ENCODE assay signal across 17 cellular contexts in genomic region chr19:48922548-48923490, GRCh38. TPM values are rescaled to one million over a fixed set of nuclear protein-coding genes. Genes with fewer than 3 reads are reported as not detected.
DNase-seq lines count a peak whose midpoint lies in the region; ATAC-seq and TF ChIP-seq lines count a peak whose summit lies in the region.
"Had no signal": no experiment of that assay in that cellular context is flagged by ENCODE, and none has a peak within 500 bp of the region (broad histone marks: within the 10 kb centered on the region; RNA-seq: fewer than 3 reads in every experiment).

No MANE protein-coding gene starts in this region.

- H2AK5ac ChIP-seq in IMR-90 (ENCODE audit: low read depth, low read length) = no peak overlapping the region

- H2AFZ ChIP-seq in IMR-90 (replicated peaks; ENCODE audit: low read length, poor library complexity) = no peak overlapping the region

- H4K20me1 ChIP-seq in IMR-90 (ENCODE audit: insufficient read depth, low read length) = no peaks in the 10 kb centered on the region; the same call in 1 of the 2 replicates

- H3K27ac ChIP-seq in IMR-90 (ENCODE audit: insufficient read depth, low read length) = no peak overlapping the region
- H3K27ac ChIP-seq in endodermal cell (ENCODE audit: low read depth, low read length) = no peak overlapping the region
- H3K27ac ChIP-seq: C4-2B had no signal

- H3K9me3 ChIP-seq in IMR-90 (ENCODE audit: control insufficient read depth, insufficient read depth, low read length) (no peaks in the 10 kb centered on the region), endodermal cell (ENCODE audit: control insufficient read depth, low read length) (no peaks in the 10 kb centered on the region)

- peak overlapping the region; percentile 18 for H3K27ac Mint-ChIP-seq in activated CD8-positive, alpha-beta T cell treated with anti-CD3 and anti-CD28 coated beads, Interleukin-2, amount 10 ng/mL, durations not matched to agents 7 days and 5 days
- H3K27ac Mint-ChIP-seq in activated CD8-positive, alpha-beta T cell treated with anti-CD3 and anti-CD28 coated beads for 36 hours = no peak overlapping the region
- H3K27ac Mint-ChIP-seq in endodermal cell = peak overlapping the region; percentile 64
- H3K27ac Mint-ChIP-seq in osteocyte (ENCODE audit: unreplicated experiment) = peak overlapping the region; percentile 16
- H3K27ac Mint-ChIP-seq: HFFc6 had no signal

- TF ChIP-seq POLR2A in IMR-90 (IDR thresholded peaks at IDR 0.05; ENCODE audit: low read depth, low read length) = no peak

- H2BK20ac ChIP-seq in IMR-90 (ENCODE audit: low read depth, low read length) = no peak overlapping the region

- H3K4me2 ChIP-seq in IMR-90 (ENCODE audit: low read depth, low read length) = no peak overlapping the region

- peaks cover 12% of the 10 kb centered on the region; the same call in 1 of the 2 replicates for H3K9me1 ChIP-seq in IMR-90 (ENCODE audit: insufficient read depth, low read length)

- H2BK15ac ChIP-seq in IMR-90 (ENCODE audit: low read depth, low read length) = no peak overlapping the region

- no peak overlapping the region for H3K23ac ChIP-seq in IMR-90 (ENCODE audit: low read depth, low read length)

- no peak overlapping the region for H2AK9ac ChIP-seq in IMR-90 (replicated peaks; ENCODE audit: low read depth, low read length, poor library complexity)

- dilution Hi-C loops in IMR-90 (cut with HindIII; ENCODE audit: low sequenced_read_pairs, unreplicated experiment) = no loop called here

- H2BK5ac ChIP-seq in IMR-90 (ENCODE audit: low read depth, low read length, poor library complexity, severe bottlenecking) = no peak overlapping the region

- no peaks in the 10 kb centered on the region for H3K27me3 ChIP-seq in IMR-90 (ENCODE audit: control insufficient read depth, insufficient read depth, low read length)
- H3K27me3 ChIP-seq in endodermal cell (ENCODE audit: control insufficient read depth, insufficient read depth, low read length, poor library complexity, severe bottlenecking) = no peaks in the 10 kb centered on the region

- no peak overlapping the region for H4K5ac ChIP-seq in IMR-90 (ENCODE audit: low read depth, low read length)

- no peak overlapping the region for H3K56ac ChIP-seq in IMR-90 (ENCODE audit: extremely low read depth, insufficient read depth, low read length)

- H3K18ac ChIP-seq in IMR-90 (ENCODE audit: low read depth, low read length) = no peak overlapping the region

- CTCF ChIA-PET in activated CD8-positive, alpha-beta T cell treated with anti-CD3 and anti-CD28 coated beads, Interleukin-2, amount 10 ng/mL, durations not matched to agents 7 days and 5 days (lab: Charles Lee) = interaction anchor here (1.7 kb wide), 1 partner anchor 10 kb away, joined by 4 read pairs; no protein-coding TSS in a partner anchor
- CTCF ChIA-PET in activated CD8-positive, alpha-beta T cell treated with anti-CD3 and anti-CD28 coated beads for 36 hours (lab: Charles Lee) = no interaction called here
- CTCF ChIA-PET in IMR-90 (lab: Yijun Ruan, JAX) = no interaction called here

- intact Hi-C loops in activated CD8-positive, alpha-beta T cell treated with anti-CD3 and anti-CD28 coated beads for 36 hours (cut with micrococcal nuclease) = no loop called here
- intact Hi-C loops in IMR-90 (cut with micrococcal nuclease) = no loop called here

- no peak overlapping the region for H3K4me3 ChIP-seq in IMR-90 (ENCODE audit: insufficient read depth, low read depth, low read length)
- H3K4me3 ChIP-seq in endodermal cell (ENCODE audit: low read length) = no peak overlapping the region

- in situ Hi-C loops in IMR-90 (cut with MboI; ENCODE audit: low sequenced_read_pairs) = no loop called here

- no peak for ATAC-seq in activated CD8-positive, alpha-beta T cell treated with anti-CD3 and anti-CD28 coated beads, Interleukin-2, amount 10 ng/mL, durations not matched to agents 7 days and 5 days
- no peak for ATAC-seq in activated CD8-positive, alpha-beta T cell treated with anti-CD3 and anti-CD28 coated beads for 36 hours
- ATAC-seq in IMR-90 (ENCODE audit: low read depth) = no peak

- H3K36me3 ChIP-seq in IMR-90 (ENCODE audit: control insufficient read depth, insufficient read depth, low read length) = peaks cover 42% of the 10 kb centered on the region
- peaks cover 16% of the 10 kb centered on the region for H3K36me3 ChIP-seq in endodermal cell (ENCODE audit: control insufficient read depth, insufficient read depth, low read length)

- no peak overlapping the region for H3K14ac ChIP-seq in IMR-90 (replicated peaks; ENCODE audit: low read depth, low read length)

- peaks cover 0 to 13% of the 10 kb centered on the region in 2 experiments; a peak in 1 of 4 replicates for H3K79me1 ChIP-seq in IMR-90 (ENCODE audit: low read depth in 1 of 2, low read length in 2 of 2)

- WGBS in IMR-90 (ENCODE audit: extremely low coverage in 2 of 2, insufficient read length in 1 of 2), 2 experiments = 95% methylated on average over 10 of the region's 18 CpGs; no CpG with 5 or more reads in 1 of the 2 experiments
- 90 to 93% methylated on average over 10 to 18 of the region's 18 CpGs for WGBS in endodermal cell (ENCODE audit: insufficient coverage in 1 of 2, insufficient read length in 1 of 2), 2 experiments

- H2BK120ac ChIP-seq in IMR-90 (ENCODE audit: low read depth, low read length) = no peak overlapping the region

- no peak for TF ChIP-seq RAD21 in IMR-90 (IDR thresholded peaks at IDR 0.05; ENCODE audit: low read length)

- no peaks in the 10 kb centered on the region for H3K27me3 Mint-ChIP-seq in activated CD8-positive, alpha-beta T cell treated with anti-CD3 and anti-CD28 coated beads, Interleukin-2, amount 10 ng/mL, durations not matched to agents 7 days and 5 days (ENCODE audit: low read depth)
- H3K27me3 Mint-ChIP-seq in activated CD8-positive, alpha-beta T cell treated with anti-CD3 and anti-CD28 coated beads for 36 hours = no peaks in the 10 kb centered on the region
- H3K27me3 Mint-ChIP-seq in endodermal cell (ENCODE audit: insufficient read depth) = peaks cover 4% of the 10 kb centered on the region
- H3K27me3 Mint-ChIP-seq in osteocyte (ENCODE audit: unreplicated experiment) = no peaks in the 10 kb centered on the region

- no peak for TF ChIP-seq CTCF in activated CD8-positive, alpha-beta T cell treated with anti-CD3 and anti-CD28 coated beads for 36 hours (IDR thresholded peaks at IDR 0.05)
- TF ChIP-seq CTCF in IMR-90 (conservative IDR thresholded peaks at IDR 0.05; ENCODE audit: low read depth, low read length) = no peak
- no peak for TF ChIP-seq CTCF in endodermal cell (conservative IDR thresholded peaks at IDR 0.05)
- TF ChIP-seq CTCF in osteocyte (IDR thresholded peaks at IDR 0.05) = no peak

- H4K91ac ChIP-seq in IMR-90 (ENCODE audit: insufficient read depth, low read depth, low read length) = no peak overlapping the region

- peaks cover 4% of the 10 kb centered on the region for H3K4me1 Mint-ChIP-seq in activated CD8-positive, alpha-beta T cell treated with anti-CD3 and anti-CD28 coated beads, Interleukin-2, amount 10 ng/mL, durations not matched to agents 7 days and 5 days (ENCODE audit: low read depth)
- peaks cover 5% of the 10 kb centered on the region for H3K4me1 Mint-ChIP-seq in activated CD8-positive, alpha-beta T cell treated with anti-CD3 and anti-CD28 coated beads for 36 hours (ENCODE audit: low read depth)
- no peaks in the 10 kb centered on the region for H3K4me1 Mint-ChIP-seq in endodermal cell
- peaks cover 8% of the 10 kb centered on the region for H3K4me1 Mint-ChIP-seq in osteocyte (ENCODE audit: unreplicated experiment)

- no peaks in the 10 kb centered on the region for H3K9me3 Mint-ChIP-seq in activated CD8-positive, alpha-beta T cell treated with anti-CD3 and anti-CD28 coated beads, Interleukin-2, amount 10 ng/mL, durations not matched to agents 7 days and 5 days (ENCODE audit: insufficient read depth)
- H3K9me3 Mint-ChIP-seq in activated CD8-positive, alpha-beta T cell treated with anti-CD3 and anti-CD28 coated beads for 36 hours = no peaks in the 10 kb centered on the region
- H3K9me3 Mint-ChIP-seq in endodermal cell = no peaks in the 10 kb centered on the region
- H3K9me3 Mint-ChIP-seq in osteocyte (ENCODE audit: unreplicated experiment) = no peaks in the 10 kb centered on the region
- H3K9me3 Mint-ChIP-seq: HFFc6 had no signal

- no peak for DNase-seq in activated CD8-positive, alpha-beta T cell treated with anti-CD3 and anti-CD28 coated beads, Interleukin-2, amount 10 ng/mL, durations not matched to agents 7 days and 5 days
- DNase-seq in activated CD8-positive, alpha-beta T cell treated with anti-CD3 and anti-CD28 coated beads for 36 hours = no peak
- DNase-seq in IMR-90 (no peak), endodermal cell (no peak), osteocyte (ENCODE audit: extremely low spot score, unreplicated experiment) (no peak), NCI-H1694 (lab: John Stamatoyannopoulos, UW) (no peak), activated gamma-delta T cell treated with Interleukin-2 at 50 U/mL for 16 hours (no peak), NAMALWA (ENCODE audit: low spot score) (no peak)
- DNase-seq: 8988T, HFFc6, Kasumi-1, NCI-H1417, NCI-H2029, NCI-H2171 treated with DMSO at 0.1 percent for 48 hours, NCI-H774 had no signal

- POLR2A ChIA-PET in activated CD8-positive, alpha-beta T cell treated with anti-CD3 and anti-CD28 coated beads, Interleukin-2, amount 10 ng/mL, durations not matched to agents 7 days and 5 days (lab: Charles Lee) = interaction anchor here (0.6 kb wide), 1 partner anchor 10 kb away, joined by 3 read pairs; no protein-coding TSS in a partner anchor
- POLR2A ChIA-PET in activated CD8-positive, alpha-beta T cell treated with anti-CD3 and anti-CD28 coated beads for 36 hours (lab: Charles Lee) = no interaction called here
- POLR2A ChIA-PET in IMR-90 (lab: Charles Lee; ENCODE audit: unreplicated experiment) = interaction anchor here (0.6 kb wide), 1 partner anchor 21 kb away, joined by 9 read pairs; no protein-coding TSS in a partner anchor

- H3K9ac ChIP-seq in IMR-90 (ENCODE audit: low read depth, low read length) = no peak overlapping the region
- no peak overlapping the region for H3K9ac ChIP-seq in endodermal cell (ENCODE audit: extremely low read depth, low read length, poor library complexity, severe bottlenecking)

- H4K8ac ChIP-seq in IMR-90 (ENCODE audit: low read depth in 2 of 2, low read length in 2 of 2) = no peak overlapping the region

- H3K4me1 ChIP-seq in IMR-90 (ENCODE audit: control insufficient read depth, insufficient read depth, low read length) (peaks cover 11% of the 10 kb centered on the region), endodermal cell (ENCODE audit: control insufficient read depth, insufficient read depth, low read length) (no peaks in the 10 kb centered on the region)

- H3K36me3 Mint-ChIP-seq in activated CD8-positive, alpha-beta T cell treated with anti-CD3 and anti-CD28 coated beads, Interleukin-2, amount 10 ng/mL, durations not matched to agents 7 days and 5 days (ENCODE audit: low read depth) = peaks cover 33% of the 10 kb centered on the region
- peaks cover 17% of the 10 kb centered on the region for H3K36me3 Mint-ChIP-seq in activated CD8-positive, alpha-beta T cell treated with anti-CD3 and anti-CD28 coated beads for 36 hours (ENCODE audit: low read depth)
- peaks cover 36% of the 10 kb centered on the region for H3K36me3 Mint-ChIP-seq in endodermal cell (ENCODE audit: low read depth)
- peaks cover 18% of the 10 kb centered on the region for H3K36me3 Mint-ChIP-seq in osteocyte (ENCODE audit: unreplicated experiment)

- no peak overlapping the region for H3K4ac ChIP-seq in IMR-90 (ENCODE audit: low read depth, low read length)

- no peak overlapping the region for H3K4me3 Mint-ChIP-seq in activated CD8-positive, alpha-beta T cell treated with anti-CD3 and anti-CD28 coated beads, Interleukin-2, amount 10 ng/mL, durations not matched to agents 7 days and 5 days
- H3K4me3 Mint-ChIP-seq in activated CD8-positive, alpha-beta T cell treated with anti-CD3 and anti-CD28 coated beads for 36 hours = no peak overlapping the region
- H3K4me3 Mint-ChIP-seq in endodermal cell (no peak overlapping the region), osteocyte (ENCODE audit: unreplicated experiment) (no peak overlapping the region)
- H3K4me3 Mint-ChIP-seq: HFFc6 had no signal

- BruUV-seq in IMR-90 (replicated peaks; lab: Mats Ljungman, UMichigan) = TSS peak; percentile 94

RNA-seq across cellular contexts. Expression of gene DHDH, which starts 10.7 kb away (rescaled TPM):
- total RNA-seq in activated CD8-positive, alpha-beta T cell treated with anti-CD3 and anti-CD28 coated beads, Interleukin-2, amount 10 ng/mL, durations not matched to agents 7 days and 5 days = 1 to 10 TPM; 1.6 to 1.9 TPM
- 1 to 10 TPM; 1.4 to 2.8 TPM for total RNA-seq in activated CD8-positive, alpha-beta T cell treated with anti-CD3 and anti-CD28 coated beads for 36 hours
- total RNA-seq in IMR-90 (2012; rRNA removed) = 0.28 and 0.36 TPM in 2 replicates
- polyA plus RNA-seq in IMR-90 (2012; rRNA removed) = 0.33 and 0.53 TPM in 2 replicates
- 0.17 and 1.3 TPM in 2 replicates for polyA plus RNA-seq in IMR-90 (2012; cell fraction: cytosol; rRNA removed)
- 0.65 and 0.70 TPM in 2 replicates for polyA plus RNA-seq in IMR-90 (2012; cell fraction: nucleus; rRNA removed; ENCODE audit: low replicate concordance)
- total RNA-seq in endodermal cell = 1 to 10 TPM in 1 of 2 donors, under 1 TPM in 1; 0.44 to 2.3 TPM
- polyA plus RNA-seq in endodermal cell (2013, experiment 1 of 2) = 1.2 TPM
- 1.2 TPM for polyA plus RNA-seq in endodermal cell (2013, experiment 2 of 2)
- 0.67 TPM in 1 of 2 replicates, not detected in the other for total RNA-seq in osteocyte
- total RNA-seq: HFFc6, NCI-H460 had no signal

RNA-seq across cellular contexts. Expression of gene NUCB1, which starts 22.7 kb away (rescaled TPM):
- 100 to 1,000 TPM; 229 to 236 TPM for total RNA-seq in activated CD8-positive, alpha-beta T cell treated with anti-CD3 and anti-CD28 coated beads, Interleukin-2, amount 10 ng/mL, durations not matched to agents 7 days and 5 days
- total RNA-seq in activated CD8-positive, alpha-beta T cell treated with anti-CD3 and anti-CD28 coated beads for 36 hours = 100 to 1,000 TPM; 102 to 114 TPM
- total RNA-seq in IMR-90 (2012; rRNA removed) (37.3 and 39.2 TPM in 2 replicates), endodermal cell (100 to 1,000 TPM; 177 to 222 TPM), osteocyte (260 and 264 TPM in 2 replicates)
- polyA plus RNA-seq in IMR-90 (2012; rRNA removed) = 253 and 261 TPM in 2 replicates
- polyA plus RNA-seq in IMR-90 (2012; cell fraction: cytosol; rRNA removed) = 236 and 325 TPM in 2 replicates
- polyA plus RNA-seq in IMR-90 (2012; cell fraction: nucleus; rRNA removed; ENCODE audit: low replicate concordance) = 149 and 260 TPM in 2 replicates
- 154 TPM for polyA plus RNA-seq in endodermal cell (2013, experiment 1 of 2)
- polyA plus RNA-seq in endodermal cell (2013, experiment 2 of 2) = 139 TPM

RNA-seq across cellular contexts. Expression of gene TULP2, which starts 24.3 kb away (rescaled TPM):
- total RNA-seq in activated CD8-positive, alpha-beta T cell treated with anti-CD3 and anti-CD28 coated beads, Interleukin-2, amount 10 ng/mL, durations not matched to agents 7 days and 5 days = not detected
- under 1 TPM; 0.68 to 0.85 TPM for total RNA-seq in activated CD8-positive, alpha-beta T cell treated with anti-CD3 and anti-CD28 coated beads for 36 hours
- total RNA-seq in IMR-90 (2012; rRNA removed) (under 0.01 TPM in 1 of 2 replicates, not detected in the other), endodermal cell (1 to 10 TPM; 1.2 to 2.1 TPM), osteocyte (not detected in 2 replicates)
- polyA plus RNA-seq in IMR-90 (2012; rRNA removed) = 0.20 and 0.26 TPM in 2 replicates
- polyA plus RNA-seq in IMR-90 (2012; cell fraction: cytosol; rRNA removed) = 0.11 and 0.18 TPM in 2 replicates
- polyA plus RNA-seq in IMR-90 (2012; cell fraction: nucleus; rRNA removed; ENCODE audit: low replicate concordance) = 0.11 and 0.15 TPM in 2 replicates
- not detected for polyA plus RNA-seq in endodermal cell (2013, experiment 1 of 2)
- not detected for polyA plus RNA-seq in endodermal cell (2013, experiment 2 of 2)
- total RNA-seq: NCI-H460 had no signal

RNA-seq across cellular contexts. Expression of gene BAX, which starts 31.9 kb away (rescaled TPM):
- total RNA-seq in activated CD8-positive, alpha-beta T cell treated with anti-CD3 and anti-CD28 coated beads, Interleukin-2, amount 10 ng/mL, durations not matched to agents 7 days and 5 days = 100 to 1,000 TPM; 336 to 350 TPM
- 100 to 1,000 TPM; 182 to 189 TPM for total RNA-seq in activated CD8-positive, alpha-beta T cell treated with anti-CD3 and anti-CD28 coated beads for 36 hours
- total RNA-seq in IMR-90 (2012; rRNA removed) (23.3 and 26.1 TPM in 2 replicates), endodermal cell (100 to 1,000 TPM; 172 to 184 TPM), osteocyte (154 and 172 TPM in 2 replicates)
- polyA plus RNA-seq in IMR-90 (2012; rRNA removed) = 169 and 181 TPM in 2 replicates
- 205 and 279 TPM in 2 replicates for polyA plus RNA-seq in IMR-90 (2012; cell fraction: cytosol; rRNA removed)
- 285 and 331 TPM in 2 replicates for polyA plus RNA-seq in IMR-90 (2012; cell fraction: nucleus; rRNA removed; ENCODE audit: low replicate concordance)
- 129 TPM for polyA plus RNA-seq in endodermal cell (2013, experiment 1 of 2)
- polyA plus RNA-seq in endodermal cell (2013, experiment 2 of 2) = 117 TPM

RNA-seq across cellular contexts. Expression of gene FTL, which starts 42.3 kb away (rescaled TPM):
- total RNA-seq in activated CD8-positive, alpha-beta T cell treated with anti-CD3 and anti-CD28 coated beads, Interleukin-2, amount 10 ng/mL, durations not matched to agents 7 days and 5 days = 1,000 to 10,000 TPM in 1 of 2 experiments, 100 to 1,000 TPM in 1; 971 to 1,027 TPM
- total RNA-seq in activated CD8-positive, alpha-beta T cell treated with anti-CD3 and anti-CD28 coated beads for 36 hours = 1,000 to 10,000 TPM; 1,296 to 1,324 TPM
- total RNA-seq in IMR-90 (2012; rRNA removed) = 913 and 1,057 TPM in 2 replicates
- polyA plus RNA-seq in IMR-90 (2012; rRNA removed) = 2,766 and 2,944 TPM in 2 replicates
- polyA plus RNA-seq in IMR-90 (2012; cell fraction: cytosol; rRNA removed) = 1,686 and 2,711 TPM in 2 replicates
- 443 and 473 TPM in 2 replicates for polyA plus RNA-seq in IMR-90 (2012; cell fraction: nucleus; rRNA removed; ENCODE audit: low replicate concordance)
- 1,000 to 10,000 TPM; 1,784 to 3,181 TPM for total RNA-seq in endodermal cell
- polyA plus RNA-seq in endodermal cell (2013, experiment 1 of 2) = 1,418 TPM
- 1,365 TPM for polyA plus RNA-seq in endodermal cell (2013, experiment 2 of 2)
- 2,724 and 2,792 TPM in 2 replicates for total RNA-seq in osteocyte
